ENCODE assay signal across 23 cellular contexts in genomic region chr5:80745490-80745889, GRCh38.
DNase-seq lines count a peak whose midpoint lies in the region; ATAC-seq lines count a peak whose summit lies in the region.
"Had no signal": no experiment of that assay in that cellular context is flagged by ENCODE, and none has a peak within 500 bp of the region (broad histone marks: within the 10 kb centered on the region; RNA-seq: fewer than 3 reads in every experiment).

No MANE protein-coding gene starts in this region.

- no peak overlapping the region for H3K27ac Mint-ChIP-seq in activated CD4-positive, alpha-beta T cell treated with anti-CD3 and anti-CD28 coated beads for 36 hours
- H3K27ac Mint-ChIP-seq in stimulated activated memory B cell treated with anti-CD40 and anti-IgM and Interleukin-4, amounts not matched to agents 10 μg/mL and 1 μg/mL and 100 μg/mL, for 72 hours, result no peak overlapping the region
- H3K27ac Mint-ChIP-seq: activated CD4-positive, alpha-beta T cell treated with anti-CD3 and anti-CD28 coated beads, Interleukin-2, amount 10 ng/mL, durations not matched to agents 24 days and 14 days had no signal

- H2AK5ac ChIP-seq in mesendoderm (ENCODE audit: low read length), result no peak overlapping the region

- H3K27me3 ChIP-seq in mesendoderm (ENCODE audit: insufficient read depth, low read length, poor library complexity), result no peaks in the 10 kb centered on the region
- H3K27me3 ChIP-seq: BLaER1 had no signal

- H3K79me2 ChIP-seq in mesendoderm (ENCODE audit: control insufficient read depth, insufficient read depth, low read length), result no peaks in the 10 kb centered on the region

- CTCF ChIA-PET in activated CD4-positive, alpha-beta T cell treated with anti-CD3 and anti-CD28 coated beads for 36 hours (lab: Charles Lee), result no interaction called here

- no peak overlapping the region for H2BK5ac ChIP-seq in mesendoderm (ENCODE audit: low read length)

- peaks cover 5% of the 10 kb centered on the region for H3K4me1 Mint-ChIP-seq in activated CD4-positive, alpha-beta T cell treated with anti-CD3 and anti-CD28 coated beads for 36 hours
- H3K4me1 Mint-ChIP-seq in stimulated activated memory B cell treated with anti-CD40 and anti-IgM and Interleukin-4, amounts not matched to agents 10 μg/mL and 1 μg/mL and 100 μg/mL, for 72 hours, result peaks cover 9% of the 10 kb centered on the region

- H3K23ac ChIP-seq in mesendoderm (ENCODE audit: low read length), result no peak overlapping the region

- no peaks in the 10 kb centered on the region for H3K9me3 Mint-ChIP-seq in activated CD4-positive, alpha-beta T cell treated with anti-CD3 and anti-CD28 coated beads for 36 hours (ENCODE audit: low read depth)
- H3K9me3 Mint-ChIP-seq in stimulated activated memory B cell treated with anti-CD40 and anti-IgM and Interleukin-4, amounts not matched to agents 10 μg/mL and 1 μg/mL and 100 μg/mL, for 72 hours, result peaks cover 2% of the 10 kb centered on the region

- no peaks in the 10 kb centered on the region for H3K79me1 ChIP-seq in mesendoderm (ENCODE audit: low read length)

- H3K36me3 ChIP-seq in mesendoderm (ENCODE audit: control insufficient read depth, insufficient read depth, low read length), result no peaks in the 10 kb centered on the region

- ATAC-seq in activated CD4-positive, alpha-beta T cell treated with anti-CD3 and anti-CD28 coated beads for 36 hours, result peak; percentile 61
- ATAC-seq in esophagus mucosa, result peak; percentile 87
- ATAC-seq in stimulated activated memory B cell treated with anti-CD40 and anti-IgM and Interleukin-4, amounts not matched to agents 10 μg/mL and 1 μg/mL and 100 μg/mL, for 72 hours, result no peak
- ATAC-seq: HepG2; naive thymus-derived CD8-positive, alpha-beta T cell had no signal

- no peak overlapping the region for H3K18ac ChIP-seq in mesendoderm (ENCODE audit: low read length)

- POLR2A ChIA-PET in activated CD4-positive, alpha-beta T cell treated with anti-CD3 and anti-CD28 coated beads for 36 hours (lab: Charles Lee), result no interaction called here

- H3K9ac ChIP-seq in mesendoderm (ENCODE audit: low read length), result no peak overlapping the region
- H3K9ac ChIP-seq: BLaER1 had no signal

- no peak overlapping the region for H4K8ac ChIP-seq in mesendoderm (ENCODE audit: low read depth, low read length)

- no peak overlapping the region for H3K4me3 Mint-ChIP-seq in activated CD4-positive, alpha-beta T cell treated with anti-CD3 and anti-CD28 coated beads for 36 hours
- no peak overlapping the region for H3K4me3 Mint-ChIP-seq in stimulated activated memory B cell treated with anti-CD40 and anti-IgM and Interleukin-4, amounts not matched to agents 10 μg/mL and 1 μg/mL and 100 μg/mL, for 72 hours
- H3K4me3 Mint-ChIP-seq: activated CD4-positive, alpha-beta T cell treated with anti-CD3 and anti-CD28 coated beads, Interleukin-2, amount 10 ng/mL, durations not matched to agents 24 days and 14 days had no signal

- no peak overlapping the region for H3K4me2 ChIP-seq in mesendoderm (ENCODE audit: low read length)
- H3K4me2 ChIP-seq: BLaER1, smooth muscle cell had no signal

- no peak for DNase-seq in activated CD4-positive, alpha-beta T cell treated with anti-CD3 and anti-CD28 coated beads for 36 hours
- no peak for DNase-seq in activated CD4-positive, alpha-beta T cell treated with anti-CD3 and anti-CD28 coated beads, Interleukin-2, amount 50 U/mL, for 1 hour
- peak; percentile 28 for DNase-seq in RKO (ENCODE audit: low spot score)
- DNase-seq in skeletal muscle cell (ENCODE audit: low read depth), result peak; percentile 58
- no peak for DNase-seq in mesendoderm
- DNase-seq in NCI-H2171 (lab: John Stamatoyannopoulos, UW), result no peak
- DNase-seq: 8988T; activated CD4-positive, alpha-beta T cell treated with anti-CD3 and anti-CD28 coated beads, Interleukin-2, amount 10 ng/mL, durations not matched to agents 24 days and 14 days; activated naive CD4-positive, alpha-beta T cell; erythroblast; head of caudate nucleus; MM.1S; naive thymus-derived CD8-positive, alpha-beta T cell; NCI-H187; NK-92 treated with Interleukin-12 subunit alpha and Interleukin-12 subunit beta, amount 100 ng/mL, for 24 hours; RPMI8226; stimulated activated CD4-positive, alpha-beta T cell treated with anti-CD3 and anti-CD28 coated beads, Interleukin-4, amount 100 ng/mL, for 24 hours had no signal

- no peaks in the 10 kb centered on the region for H3K4me1 ChIP-seq in mesendoderm (ENCODE audit: control insufficient read depth, low read depth, low read length)

- H4K5ac ChIP-seq in mesendoderm (ENCODE audit: low read length), result no peak overlapping the region

- no peak overlapping the region for H2BK15ac ChIP-seq in mesendoderm (replicated peaks; ENCODE audit: low read depth)

- H3K4ac ChIP-seq in mesendoderm (ENCODE audit: low read depth, low read length), result no peak overlapping the region

- H3K56ac ChIP-seq in mesendoderm (ENCODE audit: low read length), result no peak overlapping the region

- WGBS in mesendoderm (ENCODE audit: extremely low coverage, insufficient coverage, low lambda C conversion rate), result no CpG with 5 or more reads among the region's 1 CpG

- intact Hi-C loops in activated CD4-positive, alpha-beta T cell treated with anti-CD3 and anti-CD28 coated beads for 36 hours (cut with DNase I, micrococcal nuclease), result no loop called here

- no peak overlapping the region for H2BK120ac ChIP-seq in mesendoderm (ENCODE audit: low read depth, low read length)

- H3K27ac ChIP-seq in mesendoderm (ENCODE audit: low read depth, low read length), result no peak overlapping the region
- H3K27ac ChIP-seq: BLaER1, thoracic aorta had no signal

- H3K27me3 Mint-ChIP-seq in activated CD4-positive, alpha-beta T cell treated with anti-CD3 and anti-CD28 coated beads for 36 hours, result no peaks in the 10 kb centered on the region
- H3K27me3 Mint-ChIP-seq in stimulated activated memory B cell treated with anti-CD40 and anti-IgM and Interleukin-4, amounts not matched to agents 10 μg/mL and 1 μg/mL and 100 μg/mL, for 72 hours, result no peaks in the 10 kb centered on the region
- H3K27me3 Mint-ChIP-seq: activated CD4-positive, alpha-beta T cell treated with anti-CD3 and anti-CD28 coated beads, Interleukin-2, amount 10 ng/mL, durations not matched to agents 24 days and 14 days; naive thymus-derived CD8-positive, alpha-beta T cell had no signal

- no peak overlapping the region for H3K4me3 ChIP-seq in skeletal muscle cell (ENCODE audit: low read depth, low read length)
- H3K4me3 ChIP-seq in mesendoderm (ENCODE audit: low read length), result no peak overlapping the region
- H3K4me3 ChIP-seq: BLaER1, smooth muscle cell, thoracic aorta had no signal

- peaks cover 65% of the 10 kb centered on the region for H3K36me3 Mint-ChIP-seq in activated CD4-positive, alpha-beta T cell treated with anti-CD3 and anti-CD28 coated beads for 36 hours (ENCODE audit: low read depth)
- peaks cover 83% of the 10 kb centered on the region for H3K36me3 Mint-ChIP-seq in stimulated activated memory B cell treated with anti-CD40 and anti-IgM and Interleukin-4, amounts not matched to agents 10 μg/mL and 1 μg/mL and 100 μg/mL, for 72 hours

Comparison
In these comparisons a context has a peak if more than half of its experiments do, and no peak if none do; other contexts are left out.
1. DNase-seq: peak in RKO (single experiment) and skeletal muscle cell (single experiment); none in activated CD4-positive, alpha-beta T cell treated with anti-CD3 and anti-CD28 coated beads for 36 hours (single experiment), activated CD4-positive, alpha-beta T cell treated with anti-CD3 and anti-CD28 coated beads, Interleukin-2, amount 50 U/mL, for 1 hour (single experiment), mesendoderm (single experiment) and NCI-H2171 (single experiment).